In the genomic region with DNA sequence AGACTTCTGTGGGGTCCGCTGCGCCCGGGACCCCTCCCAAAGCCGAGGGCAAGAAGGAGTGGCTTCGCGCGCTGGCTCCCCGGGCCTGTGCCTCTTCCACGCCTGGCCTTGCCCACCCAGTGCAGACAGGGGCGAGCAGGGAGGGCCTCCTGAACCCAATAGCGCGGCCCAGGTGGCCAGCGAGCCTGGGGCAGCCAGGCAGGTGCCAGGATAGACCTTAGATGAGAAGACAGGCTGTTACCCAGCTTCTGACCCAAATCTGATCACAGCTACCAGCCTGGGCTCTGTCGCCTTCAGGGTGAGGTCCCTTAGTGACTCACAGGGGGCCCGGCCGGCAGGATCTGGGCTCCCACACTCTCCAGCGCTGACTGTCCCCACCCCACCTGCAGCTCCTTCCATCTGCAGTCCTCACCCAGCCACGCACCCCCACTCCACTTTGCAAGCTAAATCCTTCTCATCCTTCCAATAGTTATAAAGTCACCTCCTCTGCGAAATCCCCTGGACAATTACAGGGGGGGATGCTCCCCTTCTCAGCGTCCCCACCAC, we compare ENCODE assay signal across 18 cellular contexts. TPM values are rescaled to one million over a fixed set of nuclear protein-coding genes. Genes with fewer than 3 reads are reported as not detected.
DNase-seq lines count a peak whose midpoint lies in the region; ATAC-seq and TF ChIP-seq lines count a peak whose summit lies in the region.
"Had no signal": no experiment of that assay in that cellular context is flagged by ENCODE, and none has a peak within 500 bp of the region (broad histone marks: within the 10 kb centered on the region; RNA-seq: fewer than 3 reads in every experiment).

No MANE protein-coding gene starts in this region.

- H3K27me3 ChIP-seq in breast epithelium (no peaks in the 10 kb centered on the region), psoas muscle (ENCODE audit: insufficient read depth in 3 of 3, low read length in 2 of 3) (peaks cover 0 to 13% (median 0%) of the 10 kb centered on the region in 3 donors), vagina (no peaks in the 10 kb centered on the region)

- CTCF ChIA-PET in MCF 10A (lab: Yijun Ruan, JAX), result interaction anchor here (0.6 to 9.3 kb wide), 4 partner anchors 14 to 187 kb away, joined by 3 to 92 read pairs (median 4); no protein-coding TSS in a partner anchor

- H3K36me3 ChIP-seq in breast epithelium (no peaks in the 10 kb centered on the region), psoas muscle (ENCODE audit: insufficient read depth in 1 of 2, low read depth in 1 of 2) (no peaks in the 10 kb centered on the region), vagina (no peaks in the 10 kb centered on the region)

- no peak overlapping the region for H3K4me3 Mint-ChIP-seq in MCF 10A (ENCODE audit: unreplicated experiment)
- H3K4me3 Mint-ChIP-seq: activated T-helper 17 cell treated with anti-CD3 and anti-CD28 coated beads, Interleukin-2, amount 50 U/mL, for 72 hours; stimulated activated naive CD8-positive, alpha-beta T cell treated with anti-CD3 and anti-CD28 coated beads, Interleukin-15, Interleukin-2, amounts not matched to agents 100 ng/mL and 50 ng/mL, for 24 hours had no signal

- H3K4me1 Mint-ChIP-seq in MCF 10A (ENCODE audit: insufficient read depth, unreplicated experiment), result no peaks in the 10 kb centered on the region
- H3K4me1 Mint-ChIP-seq: activated T-helper 17 cell treated with anti-CD3 and anti-CD28 coated beads, Interleukin-2, amount 50 U/mL, for 72 hours had no signal

- no peaks in the 10 kb centered on the region for H3K27me3 Mint-ChIP-seq in MCF 10A (ENCODE audit: insufficient read depth, unreplicated experiment)

- BruUV-seq in MCF 10A (replicated peaks; lab: Mats Ljungman, UMichigan), result no TSS peak

- H3K9me3 Mint-ChIP-seq in MCF 10A (ENCODE audit: unreplicated experiment), result no peaks in the 10 kb centered on the region
- H3K9me3 Mint-ChIP-seq: activated T-helper 17 cell treated with anti-CD3 and anti-CD28 coated beads, Interleukin-2, amount 50 U/mL, for 72 hours; stimulated activated naive CD8-positive, alpha-beta T cell treated with anti-CD3 and anti-CD28 coated beads, Interleukin-15, Interleukin-2, amounts not matched to agents 100 ng/mL and 50 ng/mL, for 24 hours had no signal

- H3K27ac ChIP-seq in breast epithelium, result no peak overlapping the region
- H3K27ac ChIP-seq in psoas muscle, result no peak overlapping the region
- no peak overlapping the region for H3K27ac ChIP-seq in vagina
- H3K27ac ChIP-seq: 22Rv1 had no signal

- TF ChIP-seq CTCF in breast epithelium (IDR thresholded peaks at IDR 0.05) (no peak), MCF 10A (IDR thresholded peaks at IDR 0.05; ENCODE audit: unreplicated experiment) (no peak), psoas muscle (IDR thresholded peaks at IDR 0.05) (no peak), vagina (IDR thresholded peaks at IDR 0.05) (no peak)

- H3K36me3 Mint-ChIP-seq in MCF 10A (ENCODE audit: insufficient read depth, unreplicated experiment), result peaks cover 13% of the 10 kb centered on the region

- POLR2A ChIA-PET in MCF 10A (lab: Yijun Ruan, JAX), result interaction anchor here (1.0 kb wide), 1 partner anchor 11 kb away, joined by 3 read pairs; no protein-coding TSS in a partner anchor

- intact Hi-C loops in breast epithelium (cut with DNase I; ENCODE audit: low total_unique reads) (no loop called here), MCF 10A (cut with micrococcal nuclease) (no loop called here), Right ventricle myocardium superior (cut with DNase I) (no loop called here), psoas muscle (cut with DNase I) (no loop called here), vagina (cut with DNase I) (no loop called here)

- DNase-seq in breast epithelium (ENCODE audit: low spot score in 2 of 2), result no peak
- DNase-seq in MCF 10A (ENCODE audit: unreplicated experiment), result no peak
- DNase-seq in Right ventricle myocardium superior, result no peak
- no peak for DNase-seq in psoas muscle
- DNase-seq in vagina (ENCODE audit: extremely low spot score in 2 of 2), result no peak
- DNase-seq in stimulated activated CD4-positive, alpha-beta T cell treated with anti-CD3 and anti-CD28 coated beads, Interleukin-15, amount 100 ng/mL, for 24 hours, result no peak
- DNase-seq in SK-N-DZ (ENCODE audit: low spot score), result no peak
- DNase-seq: Caco-2; mesendoderm; NCI-H146; stimulated activated CD4-positive, alpha-beta T cell treated with anti-CD3 and anti-CD28 coated beads, Interleukin-4, amount 100 ng/mL, for 24 hours; T-helper 9 cell had no signal

- H3K4me1 ChIP-seq in breast epithelium (no peaks in the 10 kb centered on the region), psoas muscle (peaks cover 4% of the 10 kb centered on the region), vagina (peaks cover 12% of the 10 kb centered on the region)
- H3K4me1 ChIP-seq: Caco-2 had no signal

- 43 to 47% (median 46%) methylated on average over 18 to 20 of the region's 20 CpGs for WGBS in psoas muscle, 3 donors

- H3K4me3 ChIP-seq in breast epithelium (peak overlapping the region; percentile 24 to 60 (median 33)), psoas muscle (peak overlapping the region; percentile 52), vagina (peak overlapping the region; percentile 16 to 24)
- H3K4me3 ChIP-seq: K562 had no signal

- TF ChIP-seq POLR2A in breast epithelium (IDR thresholded peaks at IDR 0.05), result no peak
- no peak for TF ChIP-seq POLR2A in vagina (IDR thresholded peaks at IDR 0.05)

- H3K9me3 ChIP-seq in breast epithelium, result no peaks in the 10 kb centered on the region
- H3K9me3 ChIP-seq in psoas muscle, result no peaks in the 10 kb centered on the region
- no peaks in the 10 kb centered on the region for H3K9me3 ChIP-seq in vagina
- H3K9me3 ChIP-seq: Caco-2 had no signal

- ATAC-seq in Right ventricle myocardium superior (ENCODE audit: poor library complexity) (peak; percentile 44), psoas muscle (peak in 3 of 4 donors; percentile 25 to 31 (median 27)), HG03571 (IDR thresholded peaks at IDR 0.05; ENCODE audit: unreplicated experiment) (no peak)
- ATAC-seq: activated T-helper 17 cell treated with anti-CD3 and anti-CD28 coated beads, Interleukin-2, amount 50 U/mL, for 72 hours; K562 had no signal

- no peak overlapping the region for H3K27ac Mint-ChIP-seq in MCF 10A (ENCODE audit: low read depth, unreplicated experiment)
- H3K27ac Mint-ChIP-seq: activated T-helper 17 cell treated with anti-CD3 and anti-CD28 coated beads, Interleukin-2, amount 50 U/mL, for 72 hours; stimulated activated naive CD8-positive, alpha-beta T cell treated with anti-CD3 and anti-CD28 coated beads, Interleukin-15, Interleukin-2, amounts not matched to agents 100 ng/mL and 50 ng/mL, for 24 hours had no signal

RNA-seq across cellular contexts. Expression of gene CLEC20A, which starts 9.6 kb away (rescaled TPM):
- not detected for total RNA-seq in breast epithelium
- not detected in 2 replicates for total RNA-seq in MCF 10A (2022)
- not detected for total RNA-seq in Right ventricle myocardium superior
- total RNA-seq in psoas muscle, result under 1 TPM in 1 of 4 donors, not detected in 3; 0.22 TPM
- polyA plus RNA-seq in psoas muscle, result not detected
- total RNA-seq in vagina, result not detected
- polyA plus RNA-seq in SK-N-DZ (2014; cell fraction: cytosol; rRNA removed), result not detected in 2 replicates
- not detected in 2 replicates for polyA plus RNA-seq in SK-N-DZ (2014; cell fraction: nucleus; rRNA removed)
- total RNA-seq: activated T-helper 17 cell treated with anti-CD3 and anti-CD28 coated beads, Interleukin-2, amount 50 U/mL, for 72 hours; Caco-2; epithelial cell of proximal tubule; K562 had no signal
- polyA plus RNA-seq: K562 had no signal

RNA-seq across cellular contexts. Expression of gene TEX35, which starts 25.8 kb away (rescaled TPM):
- not detected for total RNA-seq in breast epithelium
- total RNA-seq in MCF 10A (2022), result not detected in 2 replicates
- 0.40 TPM for total RNA-seq in Right ventricle myocardium superior
- total RNA-seq in psoas muscle, result not detected
- polyA plus RNA-seq in psoas muscle, result not detected
- not detected for total RNA-seq in vagina
- polyA plus RNA-seq in SK-N-DZ (2014; cell fraction: cytosol; rRNA removed), result not detected in 2 replicates
- polyA plus RNA-seq in SK-N-DZ (2014; cell fraction: nucleus; rRNA removed), result not detected in 2 replicates
- total RNA-seq: activated T-helper 17 cell treated with anti-CD3 and anti-CD28 coated beads, Interleukin-2, amount 50 U/mL, for 72 hours; Caco-2; epithelial cell of proximal tubule; K562 had no signal
- polyA plus RNA-seq: K562 had no signal
